Comparison of ENCODE assay signal across 14 cellular contexts in the genomic region with DNA sequence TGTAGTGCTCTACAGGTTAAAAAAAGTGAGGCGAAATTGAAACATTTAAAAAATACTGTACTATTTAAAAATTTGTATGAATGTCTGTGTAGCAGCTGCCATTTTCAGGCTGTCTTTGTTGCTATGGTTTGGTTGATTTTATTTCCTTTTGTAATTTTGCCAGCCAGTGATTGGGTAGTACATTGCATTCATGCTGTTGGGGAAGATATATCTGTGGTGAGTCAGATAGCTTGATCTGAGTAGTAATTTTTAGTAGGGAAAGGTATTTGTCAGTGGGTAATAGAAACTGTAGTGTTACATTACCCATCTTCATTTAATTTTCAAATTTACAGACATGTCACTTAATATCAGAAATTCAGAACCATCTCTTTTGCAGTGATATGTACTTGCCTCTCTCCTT. TPM values are rescaled to one million over a fixed set of nuclear protein-coding genes. Genes with fewer than 3 reads are reported as not detected.
DNase-seq lines count a peak whose midpoint lies in the region; ATAC-seq, FAIRE-seq and TF ChIP-seq lines count a peak whose summit lies in the region.
"Had no signal": no experiment of that assay in that cellular context is flagged by ENCODE, and none has a peak within 500 bp of the region (broad histone marks: within the 10 kb centered on the region; RNA-seq: fewer than 3 reads in every experiment).

No MANE protein-coding gene starts in this region.

- ATAC-seq in A549 (peak in 1 of 2 experiments; percentile 55; a peak in 2 of 6 replicates), K562 (0 out of 3 replicates have a peak, but pooled peaks have one; percentile 7)
- ATAC-seq: activated T-helper 17 cell treated with anti-CD3 and anti-CD28 coated beads, Interleukin-2, amount 50 U/mL, for 72 hours; upper lobe of right lung had no signal

- H4K20me1 ChIP-seq in K562 (replicated peaks; ENCODE audit: control insufficient read depth, insufficient read depth, low read length) = 0 out of 2 replicates have a peak, but pooled peaks cover 3% of the 10 kb centered on the region

- H3K9ac ChIP-seq in K562 (ENCODE audit: insufficient read depth in 1 of 2, low read depth in 2 of 2, low read length in 2 of 2) = no peak overlapping the region

- H2AFZ ChIP-seq in K562 (ENCODE audit: low read depth, low read length) = no peak overlapping the region

- peaks cover 34% of the 10 kb centered on the region for H3K4me1 Mint-ChIP-seq in HFFc6 (ENCODE audit: low read depth)
- peaks cover 34% of the 10 kb centered on the region for H3K4me1 Mint-ChIP-seq in glutamatergic neuron (ENCODE audit: low read depth, unreplicated experiment)
- H3K4me1 Mint-ChIP-seq: B cell had no signal

- H3K9me3 Mint-ChIP-seq in HFFc6 (no peaks in the 10 kb centered on the region), glutamatergic neuron (ENCODE audit: unreplicated experiment) (peaks cover 3% of the 10 kb centered on the region)
- H3K9me3 Mint-ChIP-seq: activated T-helper 17 cell treated with anti-CD3 and anti-CD28 coated beads, Interleukin-2, amount 50 U/mL, for 72 hours had no signal

- H3K9me1 ChIP-seq in K562 (ENCODE audit: control insufficient read depth, insufficient read depth, low read length) = no peaks in the 10 kb centered on the region

- DNase-seq in A549 (ENCODE audit: low read depth in 1 of 2, low spot score in 1 of 2) (no peak), HFFc6 (peak; percentile 85), K562 (ENCODE audit: extremely low read depth in 1 of 4, low spot score in 3 of 4) (no peak), glutamatergic neuron (no peak), hippocampal formation (lab: John Stamatoyannopoulos, UW) (no peak), NCI-H1694 (lab: John Stamatoyannopoulos, UW) (no peak), DMS 273 (lab: John Stamatoyannopoulos, UW; ENCODE audit: unreplicated experiment) (no peak), T-helper 9 cell (no peak)
- DNase-seq: activated CD4-positive, alpha-beta T cell treated with anti-CD3 and anti-CD28 coated beads, Interleukin-2, amount 50 U/mL, for 4 hours; mesendoderm; MG63; upper lobe of right lung had no signal

- H3K27me3 ChIP-seq in K562 (ENCODE audit: control insufficient read depth in 2 of 2, insufficient read depth in 2 of 2, low read length in 2 of 2) = no peaks in the 10 kb centered on the region
- H3K27me3 ChIP-seq: MG63, upper lobe of right lung had no signal

- no peak for TF ChIP-seq CTCF in A549 (IDR thresholded peaks at IDR 0.05)
- TF ChIP-seq CTCF in HFFc6 (IDR thresholded peaks at IDR 0.05) = no peak
- no peak for TF ChIP-seq CTCF in K562 (IDR thresholded peaks at IDR 0.05 in 2 of 3, conservative IDR thresholded peaks at IDR 0.05 in 1 of 3; ENCODE audit: insufficient read depth in 2 of 3, low read depth in 1 of 3, low read length in 3 of 3)
- no peak for TF ChIP-seq CTCF in glutamatergic neuron (IDR thresholded peaks at IDR 0.05; ENCODE audit: partially characterized antibody, unreplicated experiment)

- peaks cover 98% of the 10 kb centered on the region for H3K79me2 ChIP-seq in K562 (ENCODE audit: control insufficient read depth, insufficient read depth, low read length)

- TF ChIP-seq POLR2A in A549 (IDR thresholded peaks at IDR 0.05; ENCODE audit: low read length) (no peak), K562 (conservative IDR thresholded peaks at IDR 0.05) (no peak)

- peaks cover 12% of the 10 kb centered on the region; the same call in 1 of the 3 replicates for H3K36me3 ChIP-seq in K562 (ENCODE audit: control insufficient read depth, insufficient read depth, low read length)
- H3K36me3 ChIP-seq: MG63, upper lobe of right lung had no signal

- H3K4me2 ChIP-seq in A549 = peak overlapping the region; percentile 2; the same call in 1 of the 3 replicates
- no peak overlapping the region for H3K4me2 ChIP-seq in K562 (ENCODE audit: insufficient read depth, low read length)

- TF ChIP-seq RAD21 in A549 (conservative IDR thresholded peaks at IDR 0.05 in 1 of 2, IDR thresholded peaks at IDR 0.05 in 1 of 2) (no peak), K562 (CRISPR knock-in tag; conservative IDR thresholded peaks at IDR 0.05 in 1 of 2, IDR thresholded peaks at IDR 0.05 in 1 of 2) (no peak)

- POLR2A ChIA-PET in A549 (lab: Yijun Ruan, JAX) = no interaction called here
- POLR2A ChIA-PET in K562 (lab: Yijun Ruan, JAX) = interaction anchor here (0.8 to 2.2 kb wide), 3 partner anchors 19 to 44 kb away, joined by 3 to 6 read pairs (median 4); no protein-coding TSS in a partner anchor

- intact Hi-C loops in K562 (cut with micrococcal nuclease) = loop anchor here (10.0 kb wide), 1 partner anchor 757 kb away; no protein-coding TSS in a partner anchor

- in situ Hi-C loops in K562 (cut with MboI) = no loop called here

- CTCF ChIA-PET in A549 (lab: Yijun Ruan, JAX) (interaction anchor here (1.0 kb wide), 1 partner anchor 13 kb away, joined by 3 read pairs; no protein-coding TSS in a partner anchor), K562 (lab: Yijun Ruan, JAX; ENCODE audit: low intra/inter-chr PET ratio) (interaction anchor here (0.6 kb wide), 1 partner anchor 119 kb away, joined by 3 read pairs; no protein-coding TSS in a partner anchor)

- 80% methylated on average over 1 of the region's 1 CpG for WGBS in A549 (ENCODE audit: missing lambda C conversion rate)
- WGBS in K562 (ENCODE audit: insufficient coverage, low coverage, missing lambda C conversion rate) = 61% methylated on average over 1 of the region's 1 CpG

- TF ChIP-seq EP300 in A549 (IDR thresholded peaks at IDR 0.05) = no peak
- TF ChIP-seq EP300 in K562 (IDR thresholded peaks at IDR 0.05; ENCODE audit: low read length) = no peak

- FAIRE-seq in A549 (lab: Jason Lieb, UNC) (no peak), K562 (lab: Jason Lieb, UNC) (no peak)

- H3K4me3 Mint-ChIP-seq in HFFc6 (no peak overlapping the region), glutamatergic neuron (ENCODE audit: unreplicated experiment) (peak overlapping the region; percentile 17)
- H3K4me3 Mint-ChIP-seq: activated T-helper 17 cell treated with anti-CD3 and anti-CD28 coated beads, Interleukin-2, amount 50 U/mL, for 72 hours; B cell had no signal

- H3K9me3 ChIP-seq in A549 (no peaks in the 10 kb centered on the region), K562 (replicated peaks; ENCODE audit: control insufficient read depth, insufficient read depth, low read depth, low read length) (no peaks in the 10 kb centered on the region)
- H3K9me3 ChIP-seq: MG63, upper lobe of right lung had no signal

- no TSS peak for BruUV-seq in K562 (replicated peaks; lab: Mats Ljungman, UMichigan)

- H3K27me3 Mint-ChIP-seq in HFFc6 (ENCODE audit: insufficient read depth) (no peaks in the 10 kb centered on the region), glutamatergic neuron (ENCODE audit: unreplicated experiment) (no peaks in the 10 kb centered on the region)

- H3K36me3 Mint-ChIP-seq in HFFc6 (ENCODE audit: low read depth) = no peaks in the 10 kb centered on the region
- H3K36me3 Mint-ChIP-seq in glutamatergic neuron (ENCODE audit: unreplicated experiment) = no peaks in the 10 kb centered on the region

- H3K4me1 ChIP-seq in A549 (peaks cover 32% of the 10 kb centered on the region; the same call in 2 of the 3 replicates), K562 (replicated peaks in 1 of 2; ENCODE audit: control insufficient read depth in 2 of 2, insufficient read depth in 2 of 2, low read length in 2 of 2) (peaks cover 0 to 4% of the 10 kb centered on the region in 2 experiments; a peak in 1 of 5 replicates)

- peak overlapping the region; percentile 40; the same call in 1 of the 2 replicates for H3K27ac Mint-ChIP-seq in HFFc6
- H3K27ac Mint-ChIP-seq in glutamatergic neuron (ENCODE audit: unreplicated experiment) = no peak overlapping the region
- H3K27ac Mint-ChIP-seq: activated T-helper 17 cell treated with anti-CD3 and anti-CD28 coated beads, Interleukin-2, amount 50 U/mL, for 72 hours; B cell had no signal

- H3K27ac ChIP-seq in A549 = no peak overlapping the region
- H3K27ac ChIP-seq in K562 (ENCODE audit: extremely low read depth, low read depth, low read length) = no peak overlapping the region
- H3K27ac ChIP-seq: upper lobe of right lung had no signal

- H3K4me3 ChIP-seq in A549 = no peak overlapping the region
- no peak overlapping the region for H3K4me3 ChIP-seq in K562
- H3K4me3 ChIP-seq: MG63, upper lobe of right lung had no signal

TF ChIP-seq in A549, 52 proteins besides CTCF, POLR2A, EP300 and RAD21 (continues in another document):
- TF ChIP-seq NFE2L2 (conservative IDR thresholded peaks at IDR 0.05; ENCODE audit: low read length) (no peak), POLR2AphosphoS2 (conservative IDR thresholded peaks at IDR 0.05; ENCODE audit: low read length) (no peak), TP53 (CRISPR knock-in tag; IDR thresholded peaks at IDR 0.05) (no peak)

TF ChIP-seq in K562, 482 proteins besides CTCF, POLR2A, EP300 and RAD21 (continues in another document):
- TF ChIP-seq RBM15 (IDR thresholded peaks at IDR 0.05; ENCODE audit: insufficient read depth, low read length) = no peak
- no peak for TF ChIP-seq ZBTB7A (IDR thresholded peaks at IDR 0.05; ENCODE audit: borderline replicate concordance, control insufficient read depth, low read depth, low read length)

RNA-seq across cellular contexts. Expression of gene NFIA, which starts 15.0 kb away (rescaled TPM):
- polyA plus RNA-seq in A549 (2011; rRNA removed) = 21.3 and 25.8 TPM in 2 replicates
- 7.6 and 9.7 TPM in 2 replicates for polyA plus RNA-seq in A549 (2012; cell fraction: cytosol; rRNA removed)
- 6.6 and 9.0 TPM in 2 replicates for polyA plus RNA-seq in A549 (2012; cell fraction: nucleus; rRNA removed)
- polyA plus RNA-seq in A549 (2017; fragmentation: RNase III; extraction: RNeasy Plus Mini Kit Qiagen cat#74134 plus additional on column Dnase treatment) = 6.5 to 6.7 TPM (median 6.7 TPM) in 3 replicates
- 91.4 and 115 TPM in 2 replicates for polyA minus RNA-seq in A549 (2011; rRNA and poly(A)+ RNA removed)
- 10 to 100 TPM in 4 of 6 experiments, 1 to 10 TPM in 2; 8.5 to 11.3 (median 10.4) TPM for total RNA-seq in HFFc6 (2021; fragmentation: NEBNext Ultra II Directional; extraction: Animal tissue kit (Norgen Biotek cat#: 25700))
- 64.5 and 151 TPM in 2 replicates for total RNA-seq in K562 (2011; cell fraction: chromatin; rRNA removed; ENCODE audit: low replicate concordance)
- total RNA-seq in K562 (2011; cell fraction: nucleolus; rRNA removed) = 18.0 and 29.1 TPM in 2 replicates
- 50.7 and 73.9 TPM in 2 replicates for total RNA-seq in K562 (2011; cell fraction: nucleoplasm; rRNA removed)
- 6.5 and 9.5 TPM in 2 replicates for total RNA-seq in K562 (2014; rRNA removed)
- 20.3 and 22.6 TPM in 2 replicates for total RNA-seq in K562 (2014; rRNA removed; fragmentation: Illumina TruSeq; extraction: Trizol)
- 16.1 and 16.2 TPM in 2 replicates for total RNA-seq in K562 (2015; rRNA removed; fragmentation: Illumina TruSeq; extraction: Trizol)
- 24.2 and 24.9 TPM in 2 replicates for total RNA-seq in K562 (2021)
- polyA plus RNA-seq in K562 (2011; rRNA removed) = 9.8 and 11.5 TPM in 2 replicates
- polyA plus RNA-seq in K562 (2011; cell fraction: cytosol; rRNA removed) = 12.0 and 15.8 TPM in 2 replicates
- 17.4 and 18.8 TPM in 2 replicates for polyA plus RNA-seq in K562 (2011; cell fraction: nucleus; rRNA removed)
- polyA plus RNA-seq in K562 (2012) = 3.9 and 4.2 TPM in 2 replicates
- 8.5 and 9.1 TPM in 2 replicates for polyA plus RNA-seq in K562 (2014; fragmentation: Illumina TruSeq; extraction: Trizol)
- polyA plus RNA-seq in K562 (2014; fragmentation: Nextera tagmentation; extraction: Ambion mirVana) = 10 to 100 TPM in 1 of 2 experiments, 1 to 10 TPM in 1; 5.3 to 10.1 TPM
- polyA plus RNA-seq in K562 (2014; rRNA removed) = 7.0 and 8.6 TPM in 2 replicates
- polyA minus RNA-seq in K562 (2011; rRNA and poly(A)+ RNA removed) = 37.6 and 46.6 TPM in 2 replicates
- 14.5 and 18.2 TPM in 2 replicates for polyA minus RNA-seq in K562 (2011; cell fraction: cytosol; rRNA and poly(A)+ RNA removed)
- 45.4 and 75.9 TPM in 2 replicates for polyA minus RNA-seq in K562 (2011; cell fraction: nucleus; rRNA and poly(A)+ RNA removed)
- total RNA-seq in glutamatergic neuron (ENCODE audit: unreplicated experiment) = 16.4 TPM
